ENCODE assay signal across 23 cellular contexts in genomic region chr4:5995901-5996623, GRCh38. TPM values are rescaled to one million over a fixed set of nuclear protein-coding genes. Genes with fewer than 3 reads are reported as not detected.
DNase-seq lines count a peak whose midpoint lies in the region; ATAC-seq and TF ChIP-seq lines count a peak whose summit lies in the region.
"Had no signal": no experiment of that assay in that cellular context is flagged by ENCODE, and none has a peak within 500 bp of the region (broad histone marks: within the 10 kb centered on the region; RNA-seq: fewer than 3 reads in every experiment).

No MANE protein-coding gene starts in this region.

- H3K18ac ChIP-seq in H9 (ENCODE audit: insufficient read length, low read depth, low read length), result no peak overlapping the region

- no peaks in the 10 kb centered on the region; a peak in 2 of 4 replicates for H3K4me1 Mint-ChIP-seq in H9
- H3K4me1 Mint-ChIP-seq: mesothelial cell of epicardium had no signal

- no peak for ATAC-seq in left lobe of liver
- ATAC-seq: body of pancreas; CD8-positive, alpha-beta T cell; effector memory CD8-positive, alpha-beta T cell; HCT116; left colon had no signal

- no peak overlapping the region for H3K4ac ChIP-seq in H9 (ENCODE audit: low read depth, low read length)

- H3K9ac ChIP-seq in H9 (ENCODE audit: extremely low read depth, insufficient read length, low read length), result no peak overlapping the region

- H3K27me3 ChIP-seq in H9 (ENCODE audit: insufficient read depth, low read length) (no peaks in the 10 kb centered on the region), suprapubic skin (peaks cover 55% of the 10 kb centered on the region)
- H3K27me3 ChIP-seq: body of pancreas had no signal

- H2BK15ac ChIP-seq in H9 (ENCODE audit: low read depth, low read length), result no peak overlapping the region

- H2BK5ac ChIP-seq in H9 (ENCODE audit: insufficient read length, low read length), result no peak overlapping the region

- no peak overlapping the region for H3K4me3 Mint-ChIP-seq in H9
- H3K4me3 Mint-ChIP-seq: CD8-positive, alpha-beta T cell; effector memory CD8-positive, alpha-beta T cell; mesothelial cell of epicardium; nephron had no signal

- no peak overlapping the region; a peak in 1 of 7 replicates for H3K27ac Mint-ChIP-seq in H9
- H3K27ac Mint-ChIP-seq: activated T-helper 2 cell treated with anti-CD3 and anti-CD28 coated beads, Interferon-gamma antibody, Interleukin-2, Interleukin-4, amounts not matched to agents 10 μg/mL and 5 μg/mL and 100 μg/mL, durations not matched to agents 14 hours and 24 hours and 36 hours; CD8-positive, alpha-beta T cell; effector memory CD8-positive, alpha-beta T cell; mesothelial cell of epicardium had no signal

- no peak overlapping the region; the same call in 1 of the 2 replicates for H3K14ac ChIP-seq in H9 (ENCODE audit: insufficient read depth, low read length)

- no peak overlapping the region for H2AK5ac ChIP-seq in H9 (ENCODE audit: insufficient read length, low read length)

- H4K20me1 ChIP-seq in H9 (ENCODE audit: control insufficient read depth, insufficient read depth, insufficient read length), result no peaks in the 10 kb centered on the region

- H2BK12ac ChIP-seq in H9 (ENCODE audit: insufficient read length, low read depth, low read length), result no peak overlapping the region

- no peak for TF ChIP-seq POLR2A in suprapubic skin (IDR thresholded peaks at IDR 0.05)

- TF ChIP-seq CTCF in H9 (conservative IDR thresholded peaks at IDR 0.05) (no peak), coronary artery (IDR thresholded peaks at IDR 0.05) (no peak), suprapubic skin (IDR thresholded peaks at IDR 0.05) (no peak)

- H3K23me2 ChIP-seq in H9 (ENCODE audit: insufficient read length, low read depth, low read length, poor library complexity, severe bottlenecking), result no peaks in the 10 kb centered on the region

- no peak overlapping the region for H3K56ac ChIP-seq in H9 (ENCODE audit: insufficient read length, low read depth, low read length)

- H3T11ph ChIP-seq in H9 (ENCODE audit: low read length), result no peak overlapping the region

- no peaks in the 10 kb centered on the region for H3K79me2 ChIP-seq in H9 (ENCODE audit: insufficient read depth, low read length)

- H2BK20ac ChIP-seq in H9 (ENCODE audit: low read depth, low read length, poor library complexity, severe bottlenecking), result no peak overlapping the region

- H3K27ac ChIP-seq in H9 (ENCODE audit: insufficient read length, low read depth, low read length), result no peak overlapping the region
- no peak overlapping the region for H3K27ac ChIP-seq in coronary artery
- no peak overlapping the region for H3K27ac ChIP-seq in suprapubic skin
- H3K27ac ChIP-seq: body of pancreas, tibial artery had no signal

- no peaks in the 10 kb centered on the region for H3K79me1 ChIP-seq in H9 (ENCODE audit: insufficient read depth, low read depth, low read length, poor library complexity, severe bottlenecking)

- H2AFZ ChIP-seq in H9 (ENCODE audit: low read length), result no peak overlapping the region

- no peaks in the 10 kb centered on the region for H3K36me3 Mint-ChIP-seq in H9 (ENCODE audit: insufficient read depth in 1 of 3, low read depth in 3 of 3)
- H3K36me3 Mint-ChIP-seq: CD8-positive, alpha-beta T cell; mesothelial cell of epicardium had no signal

- no peak overlapping the region for H3K4me3 ChIP-seq in coronary artery
- no peak overlapping the region for H3K4me3 ChIP-seq in suprapubic skin
- H3K4me3 ChIP-seq: body of pancreas, tibial artery had no signal

- WGBS in H9 (ENCODE audit: extremely low coverage, insufficient read length, low lambda C conversion rate), result no CpG with 5 or more reads among the region's 19 CpGs
- whole genome bisulfite sequencing in suprapubic skin, result 46% methylated on average over 19 of the region's 19 CpGs

- no peaks in the 10 kb centered on the region for H3K4me1 ChIP-seq in H9 (ENCODE audit: insufficient read depth, low read length)
- no peaks in the 10 kb centered on the region for H3K4me1 ChIP-seq in suprapubic skin
- H3K4me1 ChIP-seq: body of pancreas, tibial artery had no signal

- no peak overlapping the region for H4K91ac ChIP-seq in H9 (ENCODE audit: insufficient read length, low read depth, low read length)

- no peak overlapping the region for H3K4me2 ChIP-seq in H9 (ENCODE audit: insufficient read depth, insufficient read length, low read length)

- no peaks in the 10 kb centered on the region for H3K36me3 ChIP-seq in suprapubic skin
- H3K36me3 ChIP-seq: tibial artery had no signal

- no peaks in the 10 kb centered on the region for H3K9me3 ChIP-seq in H9 (ENCODE audit: control insufficient read depth, low read depth, low read length)
- no peaks in the 10 kb centered on the region for H3K9me3 ChIP-seq in suprapubic skin
- H3K9me3 ChIP-seq: body of pancreas, tibial artery had no signal

- H4K8ac ChIP-seq in H9 (replicated peaks; ENCODE audit: insufficient read length, low read depth, low read length), result no peak overlapping the region

- H3K9me3 Mint-ChIP-seq in H9, result no peaks in the 10 kb centered on the region
- H3K9me3 Mint-ChIP-seq: activated T-helper 2 cell treated with anti-CD3 and anti-CD28 coated beads, Interferon-gamma antibody, Interleukin-2, Interleukin-4, amounts not matched to agents 10 μg/mL and 5 μg/mL and 100 μg/mL, durations not matched to agents 14 hours and 24 hours and 36 hours; CD8-positive, alpha-beta T cell; effector memory CD8-positive, alpha-beta T cell; mesothelial cell of epicardium; nephron had no signal

- DNase-seq in activated CD8-positive, alpha-beta memory T cell treated with anti-CD3 and anti-CD28 coated beads, Interleukin-2, amount 50 U/mL, for 48 hours, result peak; percentile 40
- DNase-seq in activated CD8-positive, alpha-beta memory T cell treated with anti-CD3 and anti-CD28 coated beads for 24 hours, result no peak
- DNase-seq in H9 (peak; percentile 27), coronary artery (ENCODE audit: low spot score) (peak; percentile 57), suprapubic skin (ENCODE audit: low spot score in 2 of 2) (peak; percentile 47 to 52), OCI-M2 (lab: John Stamatoyannopoulos, UW; ENCODE audit: unreplicated experiment) (no peak), left lobe of liver (ENCODE audit: low spot score) (no peak)
- DNase-seq: activated CD4-positive, CD25-positive, alpha-beta regulatory T cell; body of pancreas; CD8-positive, alpha-beta T cell; effector memory CD8-positive, alpha-beta T cell; left colon; NCI-H1694 treated with DMSO at 0.1 percent for 48 hours; stimulated activated CD4-positive, alpha-beta T cell treated with anti-CD3 and anti-CD28 coated beads, Interleukin-2, amount 100 ng/mL, for 24 hours; stimulated activated naive CD4-positive, alpha-beta T cell; T-helper 9 cell had no signal

- no peak overlapping the region for H3K23ac ChIP-seq in H9 (ENCODE audit: insufficient read length, low read depth, low read length)

- no peak overlapping the region for H2BK120ac ChIP-seq in H9 (ENCODE audit: low read depth, low read length, poor library complexity, severe bottlenecking)

- TF ChIP-seq EP300 in suprapubic skin (IDR thresholded peaks at IDR 0.05), result no peak

- H3K27me3 Mint-ChIP-seq in H9 (ENCODE audit: low read depth), result peaks cover 27% of the 10 kb centered on the region
- H3K27me3 Mint-ChIP-seq: effector memory CD8-positive, alpha-beta T cell had no signal

- H4K5ac ChIP-seq in H9 (ENCODE audit: insufficient read length, low read depth, low read length), result no peak overlapping the region

RNA-seq across cellular contexts. Expression of gene C4orf50, which starts 22.2 kb away (rescaled TPM):
- total RNA-seq in H9 (2021) (0.17 and 0.18 TPM in 2 replicates), suprapubic skin (not detected), left lobe of liver (not detected)
- total RNA-seq: NCI-H460, RPMI7951 had no signal

Comparison
In these comparisons a context has a peak if more than half of its experiments do, and no peak if none do; other contexts are left out.
1. DNase-seq: peak in activated CD8-positive, alpha-beta memory T cell treated with anti-CD3 and anti-CD28 coated beads, Interleukin-2, amount 50 U/mL, for 48 hours (single experiment), H9 (single experiment), coronary artery (single experiment) and suprapubic skin (2 of 2); none in activated CD8-positive, alpha-beta memory T cell treated with anti-CD3 and anti-CD28 coated beads for 24 hours (single experiment), OCI-M2 (single experiment) and left lobe of liver (single experiment).